ENCODE assay signal across 16 cellular contexts in the genomic region with DNA sequence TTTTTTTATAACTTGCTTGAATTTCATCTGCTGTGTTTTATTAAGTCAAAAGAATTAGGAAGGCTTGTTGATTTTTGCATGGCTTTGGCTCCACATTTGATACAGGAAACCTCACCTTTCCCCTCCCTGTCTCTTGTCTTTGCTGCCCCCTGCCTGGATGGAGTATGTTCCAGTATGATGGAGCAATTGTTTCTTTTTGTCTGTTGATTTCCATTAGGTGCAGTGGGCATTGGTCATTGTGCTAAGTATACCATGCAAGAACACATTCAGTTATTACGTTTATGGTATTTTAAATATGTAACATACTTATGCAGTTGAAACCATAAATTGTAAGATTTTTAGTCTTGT. TPM values are rescaled to one million over a fixed set of nuclear protein-coding genes. Genes with fewer than 3 reads are reported as not detected.
DNase-seq lines count a peak whose midpoint lies in the region; ATAC-seq, FAIRE-seq and TF ChIP-seq lines count a peak whose summit lies in the region.
"Had no signal": no experiment of that assay in that cellular context is flagged by ENCODE, and none has a peak within 500 bp of the region (broad histone marks: within the 10 kb centered on the region; RNA-seq: fewer than 3 reads in every experiment).

No MANE protein-coding gene starts in this region.

- peak in 1 of 3 experiments; percentile 37; a peak in 1 of 6 replicates for TF ChIP-seq CTCF in GM12878 (IDR thresholded peaks at IDR 0.05 in 2 of 3, conservative IDR thresholded peaks at IDR 0.05 in 1 of 3; ENCODE audit: control insufficient read depth in 2 of 3, extremely low read depth in 1 of 3, insufficient read depth in 1 of 3, low read depth in 3 of 3, low read length in 3 of 3)
- no peak for TF ChIP-seq CTCF in mesothelial cell of epicardium (IDR thresholded peaks at IDR 0.05; ENCODE audit: unreplicated experiment)

- H3K4me1 Mint-ChIP-seq in activated naive CD4-positive, alpha-beta T cell treated with anti-CD3 and anti-CD28 coated beads for 36 hours (ENCODE audit: low read depth), result peaks cover 10% of the 10 kb centered on the region
- peaks cover 18% of the 10 kb centered on the region for H3K4me1 Mint-ChIP-seq in mesothelial cell of epicardium
- peaks cover 7 to 36% (median 23%) of the 10 kb centered on the region in 7 donors for H3K4me1 Mint-ChIP-seq in naive thymus-derived CD4-positive, alpha-beta T cell
- peaks cover 8% of the 10 kb centered on the region for H3K4me1 Mint-ChIP-seq in activated CD4-positive, alpha-beta memory T cell treated with anti-CD3 and anti-CD28 coated beads for 36 hours (ENCODE audit: low read depth)

- POLR2A ChIA-PET in GM12878 (lab: Charles Lee), result interaction anchor here (0.8 kb wide), 1 partner anchor 140 kb away, joined by 5 read pairs; no protein-coding TSS in a partner anchor
- POLR2A ChIA-PET in naive thymus-derived CD4-positive, alpha-beta T cell (lab: Charles Lee), result no interaction called here
- POLR2A ChIA-PET in activated CD4-positive, alpha-beta memory T cell treated with anti-CD3 and anti-CD28 coated beads for 36 hours (lab: Charles Lee), result interaction anchor here (0.9 kb wide), 1 partner anchor 26 kb away, joined by 3 read pairs; no protein-coding TSS in a partner anchor

- H4K20me1 ChIP-seq in GM12878 (ENCODE audit: control insufficient read depth, insufficient read depth), result 0 out of 2 replicates have a peak, but pooled peaks cover 6% of the 10 kb centered on the region

- TF ChIP-seq POLR2A in GM12878 (IDR thresholded peaks at IDR 0.05; ENCODE audit: low read depth, low read length), result no peak

- H3K4me3 ChIP-seq in GM12878, result no peak overlapping the region
- no peak overlapping the region for H3K4me3 ChIP-seq in naive thymus-derived CD4-positive, alpha-beta T cell (ENCODE audit: low read length)

- peak; percentile 9 for DNase-seq in activated naive CD4-positive, alpha-beta T cell treated with anti-CD3 and anti-CD28 coated beads for 36 hours
- no peak for DNase-seq in activated naive CD4-positive, alpha-beta T cell treated with anti-CD3 and anti-CD28 coated beads, Interleukin-2, amount 50 U/mL, for 16 hours
- DNase-seq in NCI-H2196 treated with DMSO at 0.1 percent for 48 hours (lab: John Stamatoyannopoulos, UW; ENCODE audit: unreplicated experiment), result peak; percentile 11
- no peak for DNase-seq in GM12878 (ENCODE audit: low read depth, low spot score)
- DNase-seq in mesothelial cell of epicardium (ENCODE audit: low spot score in 2 of 2, unreplicated experiment in 2 of 2), result no peak
- DNase-seq in KBM-7, result no peak
- DNase-seq in naive thymus-derived CD4-positive, alpha-beta T cell, result no peak
- no peak for DNase-seq in activated CD4-positive, alpha-beta memory T cell treated with anti-CD3 and anti-CD28 coated beads for 36 hours
- DNase-seq: activated effector memory CD4-positive, alpha-beta T cell treated with Interleukin-2 at 50 U/mL for 16 hours; right cardiac atrium; stimulated activated CD4-positive, alpha-beta T cell treated with anti-CD3 and anti-CD28 coated beads, Interleukin-4, amount 100 ng/mL, for 4 hours; stimulated activated naive B cell treated with anti-CD40 and anti-IgM and Interleukin-4, amounts not matched to agents 10 μg/mL and 1 μg/mL and 100 μg/mL, for 72 hours; T-helper 17 cell had no signal

- no peaks in the 10 kb centered on the region for H3K36me3 Mint-ChIP-seq in activated naive CD4-positive, alpha-beta T cell treated with anti-CD3 and anti-CD28 coated beads for 36 hours (ENCODE audit: low read depth)
- no peaks in the 10 kb centered on the region for H3K36me3 Mint-ChIP-seq in mesothelial cell of epicardium
- peaks cover 0 to 3% (median 0%) of the 10 kb centered on the region in 5 donors for H3K36me3 Mint-ChIP-seq in naive thymus-derived CD4-positive, alpha-beta T cell
- no peaks in the 10 kb centered on the region for H3K36me3 Mint-ChIP-seq in activated CD4-positive, alpha-beta memory T cell treated with anti-CD3 and anti-CD28 coated beads for 36 hours
- H3K36me3 Mint-ChIP-seq: stimulated activated naive B cell treated with anti-CD40 and anti-IgM and Interleukin-4, amounts not matched to agents 10 μg/mL and 1 μg/mL and 100 μg/mL, for 72 hours had no signal

- in situ Hi-C loops in GM12878 (cut with MboI) (no loop called here), KBM-7 (cut with MboI; ENCODE audit: low pct_unique_long_range_greater_than_20kb, low sequenced_read_pairs) (loop anchor here (25.0 kb wide), 1 partner anchor 131 kb away; no protein-coding TSS in a partner anchor)

- WGBS in GM12878 (ENCODE audit: insufficient coverage, insufficient replicate concordance, low lambda C conversion rate, missing lambda C conversion rate), result 35% methylated on average over 1 of the region's 1 CpG

- peaks cover 15% of the 10 kb centered on the region for H3K4me1 ChIP-seq in GM12878 (ENCODE audit: control insufficient read depth, insufficient read depth, low read length)
- H3K4me1 ChIP-seq in naive thymus-derived CD4-positive, alpha-beta T cell (ENCODE audit: control insufficient read depth in 2 of 2, insufficient read depth in 2 of 2, low read length in 2 of 2), result peaks cover 0 to 8% of the 10 kb centered on the region in 2 donors

- no peaks in the 10 kb centered on the region for H3K27me3 Mint-ChIP-seq in activated naive CD4-positive, alpha-beta T cell treated with anti-CD3 and anti-CD28 coated beads for 36 hours (ENCODE audit: low read depth)
- H3K27me3 Mint-ChIP-seq in mesothelial cell of epicardium (ENCODE audit: low read depth), result no peaks in the 10 kb centered on the region
- no peaks in the 10 kb centered on the region for H3K27me3 Mint-ChIP-seq in naive thymus-derived CD4-positive, alpha-beta T cell
- no peaks in the 10 kb centered on the region for H3K27me3 Mint-ChIP-seq in activated CD4-positive, alpha-beta memory T cell treated with anti-CD3 and anti-CD28 coated beads for 36 hours
- H3K27me3 Mint-ChIP-seq: activated CD4-positive, alpha-beta T cell treated with anti-CD3 and anti-CD28 coated beads, Interleukin-2, amount 10 ng/mL, durations not matched to agents 24 days and 14 days; B cell; stimulated activated naive B cell treated with anti-CD40 and anti-IgM and Interleukin-4, amounts not matched to agents 10 μg/mL and 1 μg/mL and 100 μg/mL, for 72 hours; T-helper 17 cell had no signal

- CTCF ChIA-PET in activated naive CD4-positive, alpha-beta T cell treated with anti-CD3 and anti-CD28 coated beads for 36 hours (lab: Charles Lee), result interaction anchor here (0.7 to 7.6 kb wide), 29 partner anchors 9 to 179 kb away, joined by 3 to 121 read pairs (median 4); partner anchors contain the start of genes FXN and TJP2
- CTCF ChIA-PET in GM12878 (lab: Yijun Ruan, JAX), result interaction anchor here (0.7 to 10.1 kb wide), 32 partner anchors 9 to 167 kb away, joined by 3 to 289 read pairs (median 4); partner anchors contain the start of genes FXN and TJP2
- CTCF ChIA-PET in naive thymus-derived CD4-positive, alpha-beta T cell (lab: Charles Lee), result interaction anchor here (0.7 to 7.0 kb wide), 8 partner anchors 17 to 194 kb away, joined by 3 to 64 read pairs (median 4); partner anchors contain the start of gene FXN
- CTCF ChIA-PET in activated CD4-positive, alpha-beta memory T cell treated with anti-CD3 and anti-CD28 coated beads for 36 hours (lab: Charles Lee), result interaction anchor here (0.7 to 7.1 kb wide), 28 partner anchors 9 to 162 kb away, joined by 3 to 179 read pairs (median 7); partner anchors contain the start of genes FXN and TJP2

- no peaks in the 10 kb centered on the region for H3K9me3 Mint-ChIP-seq in activated naive CD4-positive, alpha-beta T cell treated with anti-CD3 and anti-CD28 coated beads for 36 hours
- H3K9me3 Mint-ChIP-seq in mesothelial cell of epicardium, result no peaks in the 10 kb centered on the region
- H3K9me3 Mint-ChIP-seq in naive thymus-derived CD4-positive, alpha-beta T cell, result no peaks in the 10 kb centered on the region
- H3K9me3 Mint-ChIP-seq in activated CD4-positive, alpha-beta memory T cell treated with anti-CD3 and anti-CD28 coated beads for 36 hours, result no peaks in the 10 kb centered on the region
- H3K9me3 Mint-ChIP-seq: activated CD4-positive, alpha-beta T cell treated with anti-CD3 and anti-CD28 coated beads, Interleukin-2, amount 10 ng/mL, durations not matched to agents 24 days and 14 days; nephron; stimulated activated naive B cell treated with anti-CD40 and anti-IgM and Interleukin-4, amounts not matched to agents 10 μg/mL and 1 μg/mL and 100 μg/mL, for 72 hours had no signal

- SMC1A ChIA-PET in GM12878 (lab: Charles Lee; ENCODE audit: uncharacterized antibody, unreplicated experiment), result interaction anchor here (0.5 to 7.2 kb wide), 26 partner anchors 8 to 158 kb away, joined by 3 to 130 read pairs (median 4); partner anchors contain the start of gene FXN

- BruUV-seq in GM12878 (replicated peaks; lab: Mats Ljungman, UMichigan), result no TSS peak

- H3K27ac ChIP-seq in GM12878 (ENCODE audit: control insufficient read depth, insufficient read depth), result no peak overlapping the region
- H3K27ac ChIP-seq in naive thymus-derived CD4-positive, alpha-beta T cell (ENCODE audit: low read depth, low read length), result no peak overlapping the region

- no peak for ATAC-seq in GM12878
- no peak for ATAC-seq in naive thymus-derived CD4-positive, alpha-beta T cell

- H3K79me2 ChIP-seq in GM12878 (ENCODE audit: control insufficient read depth, insufficient read depth, low read length), result peaks cover 32% of the 10 kb centered on the region

- no peak overlapping the region for H2AFZ ChIP-seq in GM12878 (ENCODE audit: control insufficient read depth, low read depth, low read length)

- H3K4me3 Mint-ChIP-seq in activated naive CD4-positive, alpha-beta T cell treated with anti-CD3 and anti-CD28 coated beads for 36 hours, result no peak overlapping the region
- no peak overlapping the region for H3K4me3 Mint-ChIP-seq in mesothelial cell of epicardium
- no peak overlapping the region for H3K4me3 Mint-ChIP-seq in naive thymus-derived CD4-positive, alpha-beta T cell
- no peak overlapping the region for H3K4me3 Mint-ChIP-seq in activated CD4-positive, alpha-beta memory T cell treated with anti-CD3 and anti-CD28 coated beads for 36 hours
- H3K4me3 Mint-ChIP-seq: activated CD4-positive, alpha-beta T cell treated with anti-CD3 and anti-CD28 coated beads, Interleukin-2, amount 10 ng/mL, durations not matched to agents 24 days and 14 days; B cell; nephron; stimulated activated naive B cell treated with anti-CD40 and anti-IgM and Interleukin-4, amounts not matched to agents 10 μg/mL and 1 μg/mL and 100 μg/mL, for 72 hours; T-helper 17 cell had no signal

- no peak for FAIRE-seq in GM12878 (lab: Jason Lieb, UNC)

- H3K36me3 ChIP-seq in GM12878 (ENCODE audit: control insufficient read depth in 2 of 2, insufficient read depth in 2 of 2, low read length in 1 of 2), result no peaks in the 10 kb centered on the region
- H3K36me3 ChIP-seq in naive thymus-derived CD4-positive, alpha-beta T cell (ENCODE audit: control insufficient read depth in 2 of 3, insufficient read depth in 3 of 3, low read length in 3 of 3), result no peaks in the 10 kb centered on the region

- no peaks in the 10 kb centered on the region for H3K9me3 ChIP-seq in GM12878 (replicated peaks; ENCODE audit: control insufficient read depth, insufficient read depth, low read length)
- H3K9me3 ChIP-seq in naive thymus-derived CD4-positive, alpha-beta T cell (ENCODE audit: control insufficient read depth in 2 of 3, low read length in 3 of 3), result no peaks in the 10 kb centered on the region

- TF ChIP-seq EP300 in GM12878 (IDR thresholded peaks at IDR 0.05; ENCODE audit: borderline replicate concordance in 1 of 2, control insufficient read depth in 1 of 2, low read depth in 2 of 2, low read length in 2 of 2), result no peak

- no peak overlapping the region for H3K9ac ChIP-seq in GM12878 (ENCODE audit: control insufficient read depth, insufficient read depth, low read length)

- no peak overlapping the region for H3K27ac Mint-ChIP-seq in activated naive CD4-positive, alpha-beta T cell treated with anti-CD3 and anti-CD28 coated beads for 36 hours
- peak overlapping the region; percentile 6 for H3K27ac Mint-ChIP-seq in mesothelial cell of epicardium
- no peak overlapping the region for H3K27ac Mint-ChIP-seq in naive thymus-derived CD4-positive, alpha-beta T cell
- no peak overlapping the region for H3K27ac Mint-ChIP-seq in activated CD4-positive, alpha-beta memory T cell treated with anti-CD3 and anti-CD28 coated beads for 36 hours
- H3K27ac Mint-ChIP-seq: activated CD4-positive, alpha-beta T cell treated with anti-CD3 and anti-CD28 coated beads, Interleukin-2, amount 10 ng/mL, durations not matched to agents 24 days and 14 days; B cell; stimulated activated naive B cell treated with anti-CD40 and anti-IgM and Interleukin-4, amounts not matched to agents 10 μg/mL and 1 μg/mL and 100 μg/mL, for 72 hours; T-helper 17 cell had no signal

- no peak overlapping the region for H3K4me2 ChIP-seq in GM12878 (ENCODE audit: control insufficient read depth, insufficient read depth)

- RAD21 ChIA-PET in GM12878 (lab: Charles Lee; ENCODE audit: unreplicated experiment), result interaction anchor here (0.8 to 8.9 kb wide), 20 partner anchors 10 to 161 kb away, joined by 3 to 159 read pairs (median 4); partner anchors contain the start of gene FXN

- intact Hi-C loops in activated naive CD4-positive, alpha-beta T cell treated with anti-CD3 and anti-CD28 coated beads for 36 hours (cut with micrococcal nuclease), result loop anchor here (1.0 to 5.0 kb wide), 5 partner anchors 19 to 158 kb away; partner anchors contain the start of genes FXN and TJP2
- intact Hi-C loops in GM12878 (cut with micrococcal nuclease; ENCODE audit: unreplicated experiment), result loop anchor here (1.0 to 5.0 kb wide), 4 partner anchors 19 to 157 kb away; partner anchors contain the start of gene TJP2
- intact Hi-C loops in naive thymus-derived CD4-positive, alpha-beta T cell (cut with micrococcal nuclease), result loop anchor here (1.0 to 5.0 kb wide), 8 partner anchors 19 to 609 kb away; partner anchors contain the start of genes FXN (in 1 of the 2) and TJP2 (in 1 of the 2)
- intact Hi-C loops in activated CD4-positive, alpha-beta memory T cell treated with anti-CD3 and anti-CD28 coated beads for 36 hours (cut with micrococcal nuclease), result loop anchor here (1.0 to 5.0 kb wide), 5 partner anchors 35 to 611 kb away; partner anchors contain the start of gene FXN

- TF ChIP-seq RAD21 in GM12878 (IDR thresholded peaks at IDR 0.05; ENCODE audit: insufficient read depth, low read depth, low read length), result peak; percentile 28; the same call in 1 of the 2 replicates

- no peaks in the 10 kb centered on the region for H3K27me3 ChIP-seq in GM12878 (replicated peaks in 1 of 2; ENCODE audit: control insufficient read depth in 2 of 2, insufficient read depth in 2 of 2, low read length in 1 of 2)
- no peaks in the 10 kb centered on the region for H3K27me3 ChIP-seq in naive thymus-derived CD4-positive, alpha-beta T cell (ENCODE audit: control insufficient read depth in 2 of 2, insufficient read depth in 2 of 2, low read length in 2 of 2)

RNA-seq across cellular contexts. Expression of gene TJP2, which starts 19.6 kb away (rescaled TPM):
- total RNA-seq in activated naive CD4-positive, alpha-beta T cell treated with anti-CD3 and anti-CD28 coated beads for 36 hours, result 1 to 10 TPM; 7.6 to 9.1 TPM
- total RNA-seq in GM12878 (2013; cell fraction: nucleolus; rRNA removed), result 230 and 256 TPM in 2 replicates
- 29.8 and 30.8 TPM in 2 replicates for total RNA-seq in GM12878 (2014; rRNA removed)
- total RNA-seq in GM12878 (2014; rRNA removed; fragmentation: Illumina TruSeq; extraction: Trizol), result 29.0 and 30.1 TPM in 2 replicates
- 35.8 and 37.2 TPM in 2 replicates for total RNA-seq in GM12878 (2021)
- polyA plus RNA-seq in GM12878 (2011; ENCODE audit: low read depth), result 16.9 TPM
- 59.9 and 75.4 TPM in 2 replicates for polyA plus RNA-seq in GM12878 (2011; rRNA removed)
- polyA plus RNA-seq in GM12878 (2011; cell fraction: cytosol; rRNA removed), result 31.7 and 33.3 TPM in 2 replicates
- polyA plus RNA-seq in GM12878 (2011; cell fraction: nucleus; rRNA removed), result 101 and 125 TPM in 2 replicates
- 24.1 and 41.4 TPM in 2 replicates for polyA plus RNA-seq in GM12878 (2012)
- polyA plus RNA-seq in GM12878 (2014; fragmentation: Illumina TruSeq; extraction: Trizol), result 29.6 and 36.6 TPM in 2 replicates
- polyA plus RNA-seq in GM12878 (2014; fragmentation: Nextera tagmentation; extraction: Ambion mirVana), result 10 to 100 TPM in 1 of 2 experiments, 1 to 10 TPM in 1; 6.4 to 12.6 TPM
- polyA plus RNA-seq in GM12878 (2014; rRNA removed), result 23.6 and 27.5 TPM in 2 replicates
- 10 to 100 TPM; 34.3 to 37.8 TPM for polyA plus RNA-seq in GM12878 (2016; fragmentation: Nextera tagmentation; extraction: Ambion mirVana)
- 43.8 and 45.3 TPM in 2 replicates for polyA minus RNA-seq in GM12878 (2011; rRNA and poly(A)+ RNA removed)
- polyA minus RNA-seq in GM12878 (2011; cell fraction: cytosol; rRNA and poly(A)+ RNA removed), result 17.8 and 18.6 TPM in 2 replicates
- 38.3 and 42.0 TPM in 2 replicates for polyA minus RNA-seq in GM12878 (2011; cell fraction: nucleus; rRNA and poly(A)+ RNA removed)
- total RNA-seq in mesothelial cell of epicardium, result 56.5 to 58.0 TPM (median 57.9 TPM) in 3 replicates
- 10 to 100 TPM; 10.5 to 27.3 (median 23.0) TPM for total RNA-seq in naive thymus-derived CD4-positive, alpha-beta T cell
- 10 to 100 TPM in 1 of 2 donors, 1 to 10 TPM in 1; 1.6 to 10.3 TPM for polyA plus RNA-seq in naive thymus-derived CD4-positive, alpha-beta T cell
- 10 to 100 TPM; 12.9 to 15.3 TPM for total RNA-seq in activated CD4-positive, alpha-beta memory T cell treated with anti-CD3 and anti-CD28 coated beads for 36 hours

Comparison
In these comparisons a context has a peak if more than half of its experiments do, and no peak if none do; other contexts are left out.
1. DNase-seq: peak in activated naive CD4-positive, alpha-beta T cell treated with anti-CD3 and anti-CD28 coated beads for 36 hours (single experiment) and NCI-H2196 treated with DMSO at 0.1 percent for 48 hours (single experiment); none in activated naive CD4-positive, alpha-beta T cell treated with anti-CD3 and anti-CD28 coated beads, Interleukin-2, amount 50 U/mL, for 16 hours (single experiment), GM12878 (single experiment), mesothelial cell of epicardium (0 of 2), KBM-7 (single experiment), naive thymus-derived CD4-positive, alpha-beta T cell (0 of 9) and activated CD4-positive, alpha-beta memory T cell treated with anti-CD3 and anti-CD28 coated beads for 36 hours (single experiment).